ENCODE assay signal across 20 cellular contexts in genomic region chr1:20192364-20192763, GRCh38. TPM values are rescaled to one million over a fixed set of nuclear protein-coding genes. Genes with fewer than 3 reads are reported as not detected.
DNase-seq lines count a peak whose midpoint lies in the region; ATAC-seq, FAIRE-seq and TF ChIP-seq lines count a peak whose summit lies in the region.
"Had no signal": no experiment of that assay in that cellular context is flagged by ENCODE, and none has a peak within 500 bp of the region (broad histone marks: within the 10 kb centered on the region; RNA-seq: fewer than 3 reads in every experiment).

No MANE protein-coding gene starts in this region.

- intact Hi-C loops in sigmoid colon (cut with DNase I): no loop called here
- intact Hi-C loops in activated naive CD4-positive, alpha-beta T cell treated with anti-CD3 and anti-CD28 coated beads for 36 hours (cut with micrococcal nuclease): no loop called here

- no peak overlapping the region for H2AFZ ChIP-seq in astrocyte (ENCODE audit: low read depth, low read length)

- TF ChIP-seq CTCF in HFFc6 (IDR thresholded peaks at IDR 0.05) (no peak), astrocyte (IDR thresholded peaks at IDR 0.05; ENCODE audit: insufficient read depth, low read depth, low read length) (no peak), fibroblast of pulmonary artery (IDR thresholded peaks at IDR 0.05; ENCODE audit: low read length, missing control alignments) (no peak), sigmoid colon (IDR thresholded peaks at IDR 0.05) (no peak)

- ATAC-seq in GM21367 (IDR thresholded peaks at IDR 0.05; ENCODE audit: unreplicated experiment) (no peak), HG03108 (IDR thresholded peaks at IDR 0.05; ENCODE audit: unreplicated experiment) (no peak)
- ATAC-seq: activated naive CD8-positive, alpha-beta T cell treated with anti-CD3 and anti-CD28 coated beads, Interleukin-2, amount 50 U/mL, for 24 hours; effector memory CD8-positive, alpha-beta T cell; stimulated activated memory B cell treated with anti-CD40 and anti-IgM and Interleukin-4, amounts not matched to agents 10 μg/mL and 1 μg/mL and 100 μg/mL, for 72 hours had no signal

- no peak overlapping the region for H3K4me3 Mint-ChIP-seq in HFFc6
- no peak overlapping the region for H3K4me3 Mint-ChIP-seq in astrocyte (ENCODE audit: unreplicated experiment)
- H3K4me3 Mint-ChIP-seq in activated naive CD4-positive, alpha-beta T cell treated with anti-CD3 and anti-CD28 coated beads for 36 hours: no peak overlapping the region
- H3K4me3 Mint-ChIP-seq: activated naive CD8-positive, alpha-beta T cell treated with anti-CD3 and anti-CD28 coated beads, Interleukin-2, amount 50 U/mL, for 24 hours; effector memory CD8-positive, alpha-beta T cell; stimulated activated memory B cell treated with anti-CD40 and anti-IgM and Interleukin-4, amounts not matched to agents 10 μg/mL and 1 μg/mL and 100 μg/mL, for 72 hours had no signal

- H3K36me3 ChIP-seq in astrocyte (ENCODE audit: insufficient read depth, low read length): no peaks in the 10 kb centered on the region
- H3K36me3 ChIP-seq in sigmoid colon: peaks cover 0 to 12% (median 0%) of the 10 kb centered on the region in 4 donors
- H3K36me3 ChIP-seq: BLaER1, lower lobe of right lung, tibial nerve had no signal

- WGBS in sigmoid colon, 2 donors: 83 to 90% methylated on average over 5 of the region's 5 CpGs

- no peak overlapping the region for H3K27ac ChIP-seq in astrocyte (ENCODE audit: low read depth, low read length)
- H3K27ac ChIP-seq in sigmoid colon: peak overlapping the region; percentile 34 to 99 (median 96)
- H3K27ac ChIP-seq: BLaER1, KMS-11, lower lobe of right lung, tibial nerve had no signal

- no peaks in the 10 kb centered on the region for H3K4me1 ChIP-seq in astrocyte (ENCODE audit: insufficient read depth, low read length)
- H3K4me1 ChIP-seq in sigmoid colon: peaks cover 0 to 84% (median 71%) of the 10 kb centered on the region in 4 donors

- H3K9me3 ChIP-seq in astrocyte (ENCODE audit: insufficient read depth, low read depth, low read length): no peaks in the 10 kb centered on the region
- no peaks in the 10 kb centered on the region for H3K9me3 ChIP-seq in sigmoid colon
- H3K9me3 ChIP-seq: BLaER1, lower lobe of right lung, tibial nerve had no signal

- H3K9me3 Mint-ChIP-seq in HFFc6 (no peaks in the 10 kb centered on the region), astrocyte (ENCODE audit: unreplicated experiment) (peaks cover 3% of the 10 kb centered on the region)
- H3K9me3 Mint-ChIP-seq in activated naive CD4-positive, alpha-beta T cell treated with anti-CD3 and anti-CD28 coated beads for 36 hours: no peaks in the 10 kb centered on the region
- H3K9me3 Mint-ChIP-seq: activated naive CD8-positive, alpha-beta T cell treated with anti-CD3 and anti-CD28 coated beads, Interleukin-2, amount 50 U/mL, for 24 hours; effector memory CD8-positive, alpha-beta T cell; stimulated activated memory B cell treated with anti-CD40 and anti-IgM and Interleukin-4, amounts not matched to agents 10 μg/mL and 1 μg/mL and 100 μg/mL, for 72 hours had no signal

- H3K79me2 ChIP-seq in astrocyte (ENCODE audit: insufficient read depth, low read length): no peaks in the 10 kb centered on the region

- H3K27ac Mint-ChIP-seq in HFFc6: no peak overlapping the region
- no peak overlapping the region for H3K27ac Mint-ChIP-seq in astrocyte (ENCODE audit: unreplicated experiment)
- H3K27ac Mint-ChIP-seq in activated naive CD4-positive, alpha-beta T cell treated with anti-CD3 and anti-CD28 coated beads for 36 hours: no peak overlapping the region
- H3K27ac Mint-ChIP-seq: activated naive CD8-positive, alpha-beta T cell treated with anti-CD3 and anti-CD28 coated beads, Interleukin-2, amount 50 U/mL, for 24 hours; effector memory CD8-positive, alpha-beta T cell; stimulated activated memory B cell treated with anti-CD40 and anti-IgM and Interleukin-4, amounts not matched to agents 10 μg/mL and 1 μg/mL and 100 μg/mL, for 72 hours had no signal

- H3K4me3 ChIP-seq in astrocyte (ENCODE audit: insufficient read depth, low read depth, low read length): no peak overlapping the region
- no peak overlapping the region for H3K4me3 ChIP-seq in fibroblast of pulmonary artery (replicated peaks; ENCODE audit: low read depth, low read length)
- no peak overlapping the region for H3K4me3 ChIP-seq in sigmoid colon
- H3K4me3 ChIP-seq: BLaER1, lower lobe of right lung, tibial nerve had no signal

- H3K27me3 Mint-ChIP-seq in HFFc6 (ENCODE audit: insufficient read depth): peaks cover 43% of the 10 kb centered on the region
- peaks cover 56% of the 10 kb centered on the region for H3K27me3 Mint-ChIP-seq in astrocyte (ENCODE audit: low read depth, unreplicated experiment)
- H3K27me3 Mint-ChIP-seq in activated naive CD4-positive, alpha-beta T cell treated with anti-CD3 and anti-CD28 coated beads for 36 hours (ENCODE audit: low read depth): no peaks in the 10 kb centered on the region

- H3K4me1 Mint-ChIP-seq in HFFc6 (ENCODE audit: low read depth) (peaks cover 6% of the 10 kb centered on the region; the same call in 1 of the 2 replicates), astrocyte (ENCODE audit: low read depth, unreplicated experiment) (peaks cover 9% of the 10 kb centered on the region)
- H3K4me1 Mint-ChIP-seq in activated naive CD4-positive, alpha-beta T cell treated with anti-CD3 and anti-CD28 coated beads for 36 hours (ENCODE audit: low read depth): peaks cover 19% of the 10 kb centered on the region

- TF ChIP-seq POLR2A in sigmoid colon (IDR thresholded peaks at IDR 0.05): no peak

- H3K4me2 ChIP-seq in astrocyte (ENCODE audit: low read length): no peak overlapping the region
- H3K4me2 ChIP-seq: BLaER1, KMS-11 had no signal

- H3K27me3 ChIP-seq in astrocyte (ENCODE audit: insufficient read depth, low read length) (peaks cover 37% of the 10 kb centered on the region), sigmoid colon (no peaks in the 10 kb centered on the region)
- H3K27me3 ChIP-seq: BLaER1 had no signal

- TF ChIP-seq EP300 in sigmoid colon (IDR thresholded peaks at IDR 0.05): peak in 3 of 4 donors; percentile 44 to 93 (median 81)

- H3K36me3 Mint-ChIP-seq in HFFc6 (ENCODE audit: low read depth): no peaks in the 10 kb centered on the region
- H3K36me3 Mint-ChIP-seq in astrocyte (ENCODE audit: low read depth, unreplicated experiment): peaks cover 2% of the 10 kb centered on the region
- no peaks in the 10 kb centered on the region for H3K36me3 Mint-ChIP-seq in activated naive CD4-positive, alpha-beta T cell treated with anti-CD3 and anti-CD28 coated beads for 36 hours (ENCODE audit: low read depth)
- H3K36me3 Mint-ChIP-seq: stimulated activated memory B cell treated with anti-CD40 and anti-IgM and Interleukin-4, amounts not matched to agents 10 μg/mL and 1 μg/mL and 100 μg/mL, for 72 hours had no signal

- H4K20me1 ChIP-seq in astrocyte (ENCODE audit: insufficient read depth, low read length): no peaks in the 10 kb centered on the region
- H4K20me1 ChIP-seq: BLaER1 had no signal

- CTCF ChIA-PET in activated naive CD4-positive, alpha-beta T cell treated with anti-CD3 and anti-CD28 coated beads for 36 hours (lab: Charles Lee): interaction anchor here (0.6 to 5.8 kb wide), 4 partner anchors 22 to 647 kb away, joined by 3 to 23 read pairs (median 3); no protein-coding TSS in a partner anchor

- no peak overlapping the region for H3K9ac ChIP-seq in astrocyte (ENCODE audit: low read length)
- H3K9ac ChIP-seq: BLaER1, KMS-11 had no signal

- FAIRE-seq in astrocyte (lab: Jason Lieb, UNC): no peak

- DNase-seq in HFFc6 (peak; percentile 12), astrocyte (ENCODE audit: low read depth) (peak; percentile 46), fibroblast of pulmonary artery (ENCODE audit: low read depth) (peak; percentile 43), sigmoid colon (no peak), SK-N-DZ (ENCODE audit: low spot score) (no peak)
- no peak for DNase-seq in activated naive CD4-positive, alpha-beta T cell treated with anti-CD3 and anti-CD28 coated beads for 36 hours
- DNase-seq: activated naive CD8-positive, alpha-beta T cell treated with anti-CD3 and anti-CD28 coated beads, Interleukin-2, amount 50 U/mL, for 24 hours; activated T-cell treated with anti-CD3 and anti-CD28 coated beads, Interleukin-2, amount 50 U/mL, for 48 hours; effector memory CD8-positive, alpha-beta T cell; GOT3; lower lobe of right lung; NCI-H1436 treated with DMSO at 0.1 percent for 48 hours; NCI-H82; stimulated activated CD4-positive, alpha-beta T cell treated with anti-CD3 and anti-CD28 coated beads, Interleukin-12 subunit alpha, Interleukin-12 subunit beta, amount 100 ng/mL, for 4 hours had no signal

RNA-seq across cellular contexts. Expression of gene PLA2G2C, which starts 6.0 kb away (rescaled TPM):
- total RNA-seq in HFFc6 (2021; fragmentation: NEBNext Ultra II Directional; extraction: Animal tissue kit (Norgen Biotek cat#: 25700)): not detected
- total RNA-seq in astrocyte (not detected in 2 replicates), sigmoid colon (1 to 10 TPM in 3 of 4 donors, under 1 TPM in 1; 0.82 to 5.5 (median 1.5) TPM)
- polyA plus RNA-seq in sigmoid colon: under 1 TPM in 1 of 3 donors, not detected in 2; 0.09 TPM
- total RNA-seq in activated naive CD4-positive, alpha-beta T cell treated with anti-CD3 and anti-CD28 coated beads for 36 hours: under 1 TPM; 0.94 to 0.95 TPM
- not detected in 2 replicates for polyA plus RNA-seq in SK-N-DZ (2014; cell fraction: cytosol; rRNA removed)
- polyA plus RNA-seq in SK-N-DZ (2014; cell fraction: nucleus; rRNA removed): not detected in 2 replicates
- total RNA-seq: lower lobe of right lung, tibial nerve had no signal

RNA-seq across cellular contexts. Expression of gene UBXN10, which starts 6.5 kb away (rescaled TPM):
- total RNA-seq in HFFc6 (2021; fragmentation: NEBNext Ultra II Directional; extraction: Animal tissue kit (Norgen Biotek cat#: 25700)): not detected
- 0.09 and 0.19 TPM in 2 replicates for total RNA-seq in astrocyte
- total RNA-seq in sigmoid colon: 10 to 100 TPM; 14.6 to 25.0 (median 23.1) TPM
- polyA plus RNA-seq in sigmoid colon: 1 to 10 TPM; 2.9 to 7.8 (median 3.7) TPM
- under 1 TPM; 0.27 to 0.33 TPM for total RNA-seq in activated naive CD4-positive, alpha-beta T cell treated with anti-CD3 and anti-CD28 coated beads for 36 hours
- 0.03 TPM in 1 of 2 replicates, not detected in the other for polyA plus RNA-seq in SK-N-DZ (2014; cell fraction: cytosol; rRNA removed)
- polyA plus RNA-seq in SK-N-DZ (2014; cell fraction: nucleus; rRNA removed): not detected in 2 replicates

RNA-seq across cellular contexts. Expression of gene PLA2G2F, which starts 53.2 kb away (rescaled TPM):
- not detected for total RNA-seq in HFFc6 (2021; fragmentation: NEBNext Ultra II Directional; extraction: Animal tissue kit (Norgen Biotek cat#: 25700))
- total RNA-seq in astrocyte (0.23 TPM in 1 of 2 replicates, not detected in the other), sigmoid colon (not detected)
- polyA plus RNA-seq in sigmoid colon: under 1 TPM in 2 of 3 donors, not detected in 1; 0.60 to 0.80 TPM
- not detected for total RNA-seq in activated naive CD4-positive, alpha-beta T cell treated with anti-CD3 and anti-CD28 coated beads for 36 hours
- not detected in 2 replicates for polyA plus RNA-seq in SK-N-DZ (2014; cell fraction: cytosol; rRNA removed)
- not detected in 2 replicates for polyA plus RNA-seq in SK-N-DZ (2014; cell fraction: nucleus; rRNA removed)
- total RNA-seq: lower lobe of right lung, tibial nerve had no signal

Comparison
In these comparisons a context has a peak if more than half of its experiments do, and no peak if none do; other contexts are left out.
1. DNase-seq: peak in HFFc6 (single experiment), astrocyte (single experiment) and fibroblast of pulmonary artery (single experiment); none in sigmoid colon (single experiment), activated naive CD4-positive, alpha-beta T cell treated with anti-CD3 and anti-CD28 coated beads for 36 hours (single experiment) and SK-N-DZ (single experiment).
2. RNA of gene UBXN10, which starts 6.5 kb away (total RNA-seq): 14.6 to 25.0 TPM in sigmoid colon; 0.27 to 0.33 TPM in activated naive CD4-positive, alpha-beta T cell treated with anti-CD3 and anti-CD28 coated beads for 36 hours, 0.09 to 0.19 TPM in astrocyte and not detected in HFFc6; every median in the first group is over 10 times any median in the second.